10 cellular contexts compared by ENCODE assay signal in genomic region chr12:11987906-11988305, GRCh38.
"Had no signal": no experiment of that assay in that cellular context is flagged by ENCODE, and none has a peak within 500 bp of the region (broad histone marks: within the 10 kb centered on the region; RNA-seq: fewer than 3 reads in every experiment).

No MANE protein-coding gene starts in this region.

- H3K4me3 ChIP-seq: K562 had no signal

- DNase-seq: IMR-90, Karpas-422, KBM-7, KG1 had no signal

- H3K36me3 Mint-ChIP-seq: IgD-negative memory B cell had no signal

- H3K4me3 Mint-ChIP-seq: IgD-negative memory B cell had no signal

- H3K9ac ChIP-seq: KMS-11 had no signal

- FAIRE-seq: HepG2, HTR-8/SVneo, K562 had no signal

- H3K27me3 Mint-ChIP-seq: IgD-negative memory B cell had no signal

- ATAC-seq: HepG2, K562 had no signal

- H3K4me1 Mint-ChIP-seq: IgD-negative memory B cell had no signal

- H3K4me2 ChIP-seq: KMS-11 had no signal

- H3K27ac Mint-ChIP-seq: IgD-negative memory B cell had no signal

- H3K27ac ChIP-seq: HL-60, KMS-11 had no signal
